8 cellular contexts compared by ENCODE assay signal in genomic region chr22:40348025-40348658, GRCh38. TPM values are rescaled to one million over a fixed set of nuclear protein-coding genes. Genes with fewer than 3 reads are reported as not detected.
DNase-seq lines count a peak whose midpoint lies in the region; ATAC-seq and TF ChIP-seq lines count a peak whose summit lies in the region.

No MANE protein-coding gene starts in this region.

- H3K4me1 ChIP-seq in effector memory CD4-positive, alpha-beta T cell (ENCODE audit: control insufficient read depth, insufficient read depth, low read length, poor library complexity, severe bottlenecking): peaks cover 29% of the 10 kb centered on the region
- H3K4me1 ChIP-seq in muscle layer of colon (ENCODE audit: insufficient read depth, low read length) (peaks cover 15% of the 10 kb centered on the region), testis (peaks cover 15% of the 10 kb centered on the region)

- POLR2A ChIA-PET in GM10248 (lab: Yijun Ruan, JAX): no interaction called here
- POLR2A ChIA-PET in activated CD8-positive, alpha-beta T cell treated with anti-CD3 and anti-CD28 coated beads for 36 hours (lab: Charles Lee): interaction anchor here (0.6 to 4.9 kb wide), 22 partner anchors 13 to 390 kb away, joined by 3 to 31 read pairs (median 4); partner anchors contain the start of genes SGSM3 and TNRC6B

- peaks cover 31% of the 10 kb centered on the region for H3K4me1 Mint-ChIP-seq in activated CD8-positive, alpha-beta T cell treated with anti-CD3 and anti-CD28 coated beads for 36 hours (ENCODE audit: low read depth)

- H3K27ac ChIP-seq in 22Rv1: peak overlapping the region; percentile 91
- peak overlapping the region; percentile 81 for H3K27ac ChIP-seq in effector memory CD4-positive, alpha-beta T cell (ENCODE audit: insufficient read depth, low read length, poor library complexity, severe bottlenecking)
- no peak overlapping the region for H3K27ac ChIP-seq in muscle layer of colon (ENCODE audit: low read depth, low read length)
- no peak overlapping the region for H3K27ac ChIP-seq in testis

- no peaks in the 10 kb centered on the region for H3K27me3 ChIP-seq in effector memory CD4-positive, alpha-beta T cell (replicated peaks; ENCODE audit: control insufficient read depth, insufficient read depth, low read length, poor library complexity, severe bottlenecking)
- no peaks in the 10 kb centered on the region for H3K27me3 ChIP-seq in muscle layer of colon (ENCODE audit: control insufficient read depth in 1 of 2, insufficient read depth in 2 of 2, low read length in 2 of 2)
- H3K27me3 ChIP-seq in testis: no peaks in the 10 kb centered on the region

- peak overlapping the region; percentile 96 for H3K4me3 Mint-ChIP-seq in activated CD8-positive, alpha-beta T cell treated with anti-CD3 and anti-CD28 coated beads for 36 hours

- peak overlapping the region; percentile 86 for H3K9ac ChIP-seq in muscle layer of colon (ENCODE audit: low read length)

- ATAC-seq in activated CD8-positive, alpha-beta T cell treated with anti-CD3 and anti-CD28 coated beads for 36 hours: peak; percentile 37
- ATAC-seq in HG02840 (IDR thresholded peaks at IDR 0.05; ENCODE audit: low FRiP score, unreplicated experiment): no peak

- CTCF ChIA-PET in GM10248 (lab: Yijun Ruan, JAX): interaction anchor here (0.6 to 3.2 kb wide), 36 partner anchors 9 to 813 kb away, joined by 3 to 23 read pairs (median 4); partner anchors contain the start of gene SLC25A17
- CTCF ChIA-PET in activated CD8-positive, alpha-beta T cell treated with anti-CD3 and anti-CD28 coated beads for 36 hours (lab: Charles Lee): interaction anchor here (0.7 to 3.8 kb wide), 77 partner anchors 9 to 813 kb away, joined by 3 to 35 read pairs (median 5); partner anchors contain the start of genes SGSM3 and TNRC6B

- peak; percentile 78 for DNase-seq in GM10248 (ENCODE audit: extremely low spot score)
- peak; percentile 40 for DNase-seq in NCI-H2227 (lab: John Stamatoyannopoulos, UW; ENCODE audit: unreplicated experiment)
- DNase-seq in activated CD8-positive, alpha-beta T cell treated with anti-CD3 and anti-CD28 coated beads for 36 hours: peak; percentile 84
- peak; percentile 35 to 53 (median 52) for DNase-seq in effector memory CD4-positive, alpha-beta T cell
- DNase-seq in testis: peak; percentile 79

- no peaks in the 10 kb centered on the region for H3K9me3 ChIP-seq in effector memory CD4-positive, alpha-beta T cell (ENCODE audit: control insufficient read depth, low read length)
- no peaks in the 10 kb centered on the region for H3K9me3 ChIP-seq in muscle layer of colon (ENCODE audit: low read length)
- no peaks in the 10 kb centered on the region for H3K9me3 ChIP-seq in testis

- H3K4me3 ChIP-seq in effector memory CD4-positive, alpha-beta T cell (ENCODE audit: insufficient read depth, low read depth, low read length, poor library complexity, severe bottlenecking): peak overlapping the region; percentile 76
- H3K4me3 ChIP-seq in muscle layer of colon (ENCODE audit: low read depth in 1 of 2, low read length in 2 of 2): peak overlapping the region in 1 of 2 donors; percentile 92
- no peak overlapping the region for H3K4me3 ChIP-seq in testis

- H3K9me3 Mint-ChIP-seq in activated CD8-positive, alpha-beta T cell treated with anti-CD3 and anti-CD28 coated beads for 36 hours: no peaks in the 10 kb centered on the region

- H3K27ac Mint-ChIP-seq in activated CD8-positive, alpha-beta T cell treated with anti-CD3 and anti-CD28 coated beads for 36 hours: peak overlapping the region; percentile 96

- H3K27me3 Mint-ChIP-seq in activated CD8-positive, alpha-beta T cell treated with anti-CD3 and anti-CD28 coated beads for 36 hours: no peaks in the 10 kb centered on the region

- H3K36me3 ChIP-seq in effector memory CD4-positive, alpha-beta T cell (ENCODE audit: control insufficient read depth, insufficient read depth, low read length): peaks cover 41% of the 10 kb centered on the region
- H3K36me3 ChIP-seq in muscle layer of colon (ENCODE audit: insufficient read depth, low read length) (peaks cover 32% of the 10 kb centered on the region), testis (ENCODE audit: low read depth, missing control alignments) (no peaks in the 10 kb centered on the region)

- TF ChIP-seq CTCF in 22Rv1 (IDR thresholded peaks at IDR 0.05) (peak; percentile 89), GM10248 (IDR thresholded peaks at IDR 0.05; ENCODE audit: control extremely low read depth, extremely low read depth, low read depth, missing control alignments) (peak; percentile 89), testis (IDR thresholded peaks at IDR 0.05) (peak; percentile 21 to 68 (median 61))
- peak; percentile 91 for TF ChIP-seq CTCF in activated CD8-positive, alpha-beta T cell treated with anti-CD3 and anti-CD28 coated beads for 36 hours (IDR thresholded peaks at IDR 0.05)

- no peak for TF ChIP-seq POLR2A in testis (IDR thresholded peaks at IDR 0.05)

- intact Hi-C loops in activated CD8-positive, alpha-beta T cell treated with anti-CD3 and anti-CD28 coated beads for 36 hours (cut with micrococcal nuclease): loop anchor here (5.0 to 10.0 kb wide), 3 partner anchors 63 to 306 kb away; partner anchors contain the start of gene TNRC6B
- intact Hi-C loops in testis (cut with DNase I; ENCODE audit: low total_unique reads): loop anchor here (10.0 kb wide), 1 partner anchor 303 kb away; no protein-coding TSS in a partner anchor

- WGBS in testis, 2 donors: 62 to 69% methylated on average over 10 of the region's 10 CpGs

- peaks cover 41% of the 10 kb centered on the region for H3K36me3 Mint-ChIP-seq in activated CD8-positive, alpha-beta T cell treated with anti-CD3 and anti-CD28 coated beads for 36 hours (ENCODE audit: low read depth)

RNA-seq across cellular contexts. Expression of gene ADSL, which starts 1.8 kb away (rescaled TPM):
- 100 to 1,000 TPM; 160 to 169 TPM for total RNA-seq in activated CD8-positive, alpha-beta T cell treated with anti-CD3 and anti-CD28 coated beads for 36 hours
- 100 to 1,000 TPM in 1 of 2 donors, 10 to 100 TPM in 1; 78.9 to 102 TPM for total RNA-seq in testis
- 72.4 TPM for polyA plus RNA-seq in testis (ENCODE audit: insufficient read depth, low read depth, low replicate concordance)

RNA-seq across cellular contexts. Expression of gene SGSM3, which starts 22.3 kb away (rescaled TPM):
- total RNA-seq in activated CD8-positive, alpha-beta T cell treated with anti-CD3 and anti-CD28 coated beads for 36 hours: 10 to 100 TPM; 60.2 to 64.3 TPM
- 10 to 100 TPM; 75.8 to 84.7 TPM for total RNA-seq in testis
- 92.8 TPM for polyA plus RNA-seq in testis (ENCODE audit: insufficient read depth, low read depth, low replicate concordance)

Comparison
In these comparisons a context has a peak if more than half of its experiments do, and no peak if none do; other contexts are left out.
1. H3K27ac ChIP-seq: peak in 22Rv1 (single experiment) and effector memory CD4-positive, alpha-beta T cell (single experiment); none in muscle layer of colon (single experiment) and testis (0 of 2).
2. Peak in every context shown above with its lines, with median percentiles within 50 percentile points of each other: CTCF ChIP-seq and DNase-seq.